8 cellular contexts compared by ENCODE assay signal in the genomic region with DNA sequence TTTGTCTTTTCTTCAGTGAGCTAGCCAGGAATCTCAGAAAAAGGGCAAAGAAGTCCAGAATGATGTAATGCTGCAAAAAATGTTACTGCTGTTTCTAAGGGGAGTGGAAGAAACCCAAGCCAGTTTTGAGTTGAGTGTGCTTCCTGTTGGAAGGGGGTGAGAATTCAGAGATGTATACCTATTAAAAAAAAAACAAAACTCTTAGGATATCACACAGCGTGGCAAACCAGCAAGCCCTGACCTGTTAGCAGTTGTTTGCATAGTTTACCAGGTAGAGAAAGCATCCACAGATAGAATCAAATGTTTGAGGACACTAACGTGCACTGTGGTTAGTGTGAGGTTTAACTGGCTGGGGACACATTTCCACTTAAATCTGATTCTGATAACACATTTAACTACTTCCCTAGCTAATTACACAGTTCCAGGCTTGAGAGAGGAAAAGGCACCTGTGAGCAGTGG. TPM values are rescaled to one million over a fixed set of nuclear protein-coding genes. Genes with fewer than 3 reads are reported as not detected.
DNase-seq lines count a peak whose midpoint lies in the region; ATAC-seq lines count a peak whose summit lies in the region.

No MANE protein-coding gene starts in this region.

- peak overlapping the region; percentile 61; the same call in 1 of the 2 replicates for H2AFZ ChIP-seq in GM23248

- H3K9me2 ChIP-seq in GM23248 (ENCODE audit: insufficient read depth): no peaks in the 10 kb centered on the region

- H3K9ac ChIP-seq in GM23248: peak overlapping the region; percentile 55

- peak overlapping the region; percentile 67 for H3K4me2 ChIP-seq in GM23248 (ENCODE audit: unreplicated experiment)

- peaks cover 3% of the 10 kb centered on the region; the same call in 1 of the 2 replicates for H4K20me1 ChIP-seq in GM23248 (ENCODE audit: insufficient read depth)

- ATAC-seq in GM18499 (IDR thresholded peaks at IDR 0.05; ENCODE audit: insufficient read depth, unreplicated experiment): peak; percentile 49

- H3K9me3 ChIP-seq in GM23248 (ENCODE audit: low read depth): no peaks in the 10 kb centered on the region

- peaks cover 48% of the 10 kb centered on the region for H3F3A ChIP-seq in GM23248 (ENCODE audit: insufficient read depth)

- peak overlapping the region; percentile 23; the same call in 1 of the 2 replicates for H3K4me3 ChIP-seq in GM23248

- in situ Hi-C loops in GM23248 (cut with MboI): no loop called here

- peaks cover 12% of the 10 kb centered on the region for H3K36me3 ChIP-seq in GM23248 (ENCODE audit: low read depth)

- peaks cover 48% of the 10 kb centered on the region for H3K4me1 ChIP-seq in GM23248 (ENCODE audit: insufficient read depth)

- peak overlapping the region; percentile 72 for H3K27ac ChIP-seq in GM23248

- DNase-seq in GM23248 (peak; percentile 81), NCI-H2107 (lab: John Stamatoyannopoulos, UW) (peak; percentile 25), iris pigment epithelial cell (ENCODE audit: low read depth) (peak; percentile 79), NCI-H1105 (lab: John Stamatoyannopoulos, UW) (no peak)
- no peak for DNase-seq in stimulated activated CD4-positive, alpha-beta T cell treated with anti-CD3 and anti-CD28 coated beads, Interleukin-2, amount 100 ng/mL, for 48 hours
- DNase-seq in activated naive CD4-positive, alpha-beta T cell treated with anti-CD3 and anti-CD28 coated beads, Interleukin-2, amount 50 U/mL, for 16 hours: no peak
- DNase-seq in stimulated activated CD4-positive, alpha-beta T cell treated with anti-CD3 and anti-CD28 coated beads, Interleukin-12 subunit alpha, Interleukin-12 subunit beta, amount 100 ng/mL, for 4 hours: no peak

- no peaks in the 10 kb centered on the region for H3K27me3 ChIP-seq in GM23248 (replicated peaks; ENCODE audit: insufficient read depth)

- 65 to 66% methylated on average over 2 of the region's 2 CpGs for WGBS in GM23248 (ENCODE audit: low coverage in 1 of 2, low lambda C conversion rate in 2 of 2, missing lambda C conversion rate in 2 of 2), 2 experiments

- peaks cover 100% of the 10 kb centered on the region for H3K79me2 ChIP-seq in GM23248 (ENCODE audit: insufficient read depth)

RNA-seq across cellular contexts. Expression of gene BASP1, which starts 11.4 kb away (rescaled TPM):
- 121 and 124 TPM in 2 replicates for total RNA-seq in GM23248 (2014; rRNA removed; shearing (Covaris generic))
- polyA plus RNA-seq in GM23248 (2016; fragmentation: Nextera tagmentation; extraction: Ambion mirVana): 58.4 and 60.4 TPM in 2 replicates

Comparison
In these comparisons a context has a peak if more than half of its experiments do, and no peak if none do; other contexts are left out.
1. DNase-seq: peak in GM23248 (single experiment), NCI-H2107 (single experiment) and iris pigment epithelial cell (single experiment); none in stimulated activated CD4-positive, alpha-beta T cell treated with anti-CD3 and anti-CD28 coated beads, Interleukin-2, amount 100 ng/mL, for 48 hours (0 of 2), activated naive CD4-positive, alpha-beta T cell treated with anti-CD3 and anti-CD28 coated beads, Interleukin-2, amount 50 U/mL, for 16 hours (single experiment), NCI-H1105 (single experiment) and stimulated activated CD4-positive, alpha-beta T cell treated with anti-CD3 and anti-CD28 coated beads, Interleukin-12 subunit alpha, Interleukin-12 subunit beta, amount 100 ng/mL, for 4 hours (single experiment).